ENCODE assay signal across 8 cellular contexts in the genomic region with DNA sequence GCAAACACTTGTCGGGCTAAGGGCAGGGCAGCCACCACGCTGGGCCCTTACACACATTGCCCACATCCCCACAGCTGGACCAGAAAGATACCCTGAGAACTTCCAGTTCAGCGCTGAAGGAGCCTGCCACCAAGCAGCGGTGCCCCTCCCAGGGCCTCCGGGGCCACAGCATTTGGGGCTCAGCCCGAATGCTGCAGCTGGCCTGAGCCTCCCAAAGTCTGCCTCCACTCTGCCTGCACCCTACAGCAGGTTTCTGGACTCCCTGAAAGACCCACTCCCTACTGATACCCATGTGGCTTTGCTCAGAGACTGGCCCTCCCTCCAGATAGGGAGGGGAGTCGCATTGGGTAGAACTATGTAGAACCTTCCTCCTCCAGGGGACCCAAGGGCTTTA. TPM values are rescaled to one million over a fixed set of nuclear protein-coding genes. Genes with fewer than 3 reads are reported as not detected.
DNase-seq lines count a peak whose midpoint lies in the region; ATAC-seq and TF ChIP-seq lines count a peak whose summit lies in the region.

No MANE protein-coding gene starts in this region.

- H3K4me3 Mint-ChIP-seq in activated CD4-positive, alpha-beta T cell treated with anti-CD3 and anti-CD28 coated beads for 36 hours, result peak overlapping the region; percentile 87
- peak overlapping the region; percentile 85 to 88 (median 85) for H3K4me3 Mint-ChIP-seq in T-cell
- H3K4me3 Mint-ChIP-seq in stimulated activated memory B cell treated with anti-CD40 and anti-IgM and Interleukin-4, amounts not matched to agents 10 μg/mL and 1 μg/mL and 100 μg/mL, for 72 hours, result peak overlapping the region; percentile 82

- ATAC-seq in activated CD4-positive, alpha-beta T cell treated with anti-CD3 and anti-CD28 coated beads for 36 hours, result peak; percentile 11
- ATAC-seq in T-cell (replicated peaks in 1 of 4) (no peak), GM18861 (IDR thresholded peaks at IDR 0.05; ENCODE audit: unreplicated experiment) (no peak)
- ATAC-seq in stimulated activated memory B cell treated with anti-CD40 and anti-IgM and Interleukin-4, amounts not matched to agents 10 μg/mL and 1 μg/mL and 100 μg/mL, for 72 hours, result no peak

- peaks cover 4% of the 10 kb centered on the region for H3K36me3 Mint-ChIP-seq in activated CD4-positive, alpha-beta T cell treated with anti-CD3 and anti-CD28 coated beads for 36 hours (ENCODE audit: low read depth)
- H3K36me3 Mint-ChIP-seq in T-cell, result no peaks in the 10 kb centered on the region
- no peaks in the 10 kb centered on the region for H3K36me3 Mint-ChIP-seq in stimulated activated memory B cell treated with anti-CD40 and anti-IgM and Interleukin-4, amounts not matched to agents 10 μg/mL and 1 μg/mL and 100 μg/mL, for 72 hours

- no peaks in the 10 kb centered on the region for H3K9me3 ChIP-seq in esophagus squamous epithelium

- no peak for TF ChIP-seq CTCF in esophagus squamous epithelium (IDR thresholded peaks at IDR 0.05)

- H3K4me3 ChIP-seq in esophagus squamous epithelium, result peak overlapping the region in 2 of 4 donors; percentile 79 to 95

- CTCF ChIA-PET in activated CD4-positive, alpha-beta T cell treated with anti-CD3 and anti-CD28 coated beads for 36 hours (lab: Charles Lee), result interaction anchor here (0.7 kb wide), 1 partner anchor 306 kb away, joined by 3 read pairs; no protein-coding TSS in a partner anchor
- CTCF ChIA-PET in T-cell (lab: Charles Lee), result no interaction called here

- no peaks in the 10 kb centered on the region for H3K36me3 ChIP-seq in esophagus squamous epithelium

- H3K27me3 ChIP-seq in esophagus squamous epithelium, result no peaks in the 10 kb centered on the region

- H3K4me1 Mint-ChIP-seq in activated CD4-positive, alpha-beta T cell treated with anti-CD3 and anti-CD28 coated beads for 36 hours, result peaks cover 17% of the 10 kb centered on the region
- H3K4me1 Mint-ChIP-seq in T-cell, result peaks cover 16 to 26% (median 25%) of the 10 kb centered on the region in 3 donors
- H3K4me1 Mint-ChIP-seq in stimulated activated memory B cell treated with anti-CD40 and anti-IgM and Interleukin-4, amounts not matched to agents 10 μg/mL and 1 μg/mL and 100 μg/mL, for 72 hours, result peaks cover 45% of the 10 kb centered on the region

- WGBS in esophagus squamous epithelium, 2 donors, result 80 to 93% methylated on average over 6 to 7 of the region's 7 CpGs

- H3K9me3 Mint-ChIP-seq in activated CD4-positive, alpha-beta T cell treated with anti-CD3 and anti-CD28 coated beads for 36 hours (ENCODE audit: low read depth), result no peaks in the 10 kb centered on the region
- no peaks in the 10 kb centered on the region for H3K9me3 Mint-ChIP-seq in T-cell
- H3K9me3 Mint-ChIP-seq in stimulated activated memory B cell treated with anti-CD40 and anti-IgM and Interleukin-4, amounts not matched to agents 10 μg/mL and 1 μg/mL and 100 μg/mL, for 72 hours, result no peaks in the 10 kb centered on the region

- POLR2A ChIA-PET in activated CD4-positive, alpha-beta T cell treated with anti-CD3 and anti-CD28 coated beads for 36 hours (lab: Charles Lee), result interaction anchor here (0.6 kb wide), 2 partner anchors 52 to 191 kb away, joined by 3 read pairs; a partner anchor contains a TSS
- POLR2A ChIA-PET in T-cell (lab: Charles Lee), result no interaction called here

- H3K27me3 Mint-ChIP-seq in activated CD4-positive, alpha-beta T cell treated with anti-CD3 and anti-CD28 coated beads for 36 hours, result no peaks in the 10 kb centered on the region
- no peaks in the 10 kb centered on the region for H3K27me3 Mint-ChIP-seq in T-cell
- no peaks in the 10 kb centered on the region for H3K27me3 Mint-ChIP-seq in stimulated activated memory B cell treated with anti-CD40 and anti-IgM and Interleukin-4, amounts not matched to agents 10 μg/mL and 1 μg/mL and 100 μg/mL, for 72 hours

- intact Hi-C loops in activated CD4-positive, alpha-beta T cell treated with anti-CD3 and anti-CD28 coated beads for 36 hours (cut with DNase I, micrococcal nuclease), result loop anchor here in 1 of 2 experiments (5.0 kb wide), 1 partner anchor 106 kb away; a partner anchor contains a TSS
- intact Hi-C loops in esophagus squamous epithelium (cut with DNase I), result no loop called here

- peak overlapping the region; percentile 88 to 95 (median 90) for H3K27ac ChIP-seq in esophagus squamous epithelium

- H3K4me1 ChIP-seq in esophagus squamous epithelium, result peaks cover 32 to 68% (median 34%) of the 10 kb centered on the region in 3 donors

- H3K27ac Mint-ChIP-seq in activated CD4-positive, alpha-beta T cell treated with anti-CD3 and anti-CD28 coated beads for 36 hours, result peak overlapping the region; percentile 91
- peak overlapping the region; percentile 84 to 93 for H3K27ac Mint-ChIP-seq in T-cell
- H3K27ac Mint-ChIP-seq in stimulated activated memory B cell treated with anti-CD40 and anti-IgM and Interleukin-4, amounts not matched to agents 10 μg/mL and 1 μg/mL and 100 μg/mL, for 72 hours, result peak overlapping the region; percentile 84

- peak; percentile 42 for DNase-seq in activated CD4-positive, alpha-beta T cell treated with anti-CD3 and anti-CD28 coated beads for 36 hours
- no peak for DNase-seq in activated CD4-positive, alpha-beta T cell treated with anti-CD3 and anti-CD28 coated beads, Interleukin-2, amount 50 U/mL, for 1 hour
- DNase-seq in T-cell (no peak), esophagus squamous epithelium (lab: John Stamatoyannopoulos, UW) (no peak), cerebellar cortex (ENCODE audit: low spot score) (no peak), amniotic stem cell (lab: John Stamatoyannopoulos, UW) (no peak)

- no peak for TF ChIP-seq POLR2A in esophagus squamous epithelium (IDR thresholded peaks at IDR 0.05)

RNA-seq across cellular contexts. Expression of a gene that starts 1.5 kb away (rescaled TPM):
- 10 to 100 TPM; 45.8 to 50.4 TPM for total RNA-seq in activated CD4-positive, alpha-beta T cell treated with anti-CD3 and anti-CD28 coated beads for 36 hours
- total RNA-seq in T-cell (10 to 100 TPM; 46.4 to 92.4 (median 77.1) TPM), esophagus squamous epithelium (10 to 100 TPM in 3 of 4 donors, 1 to 10 TPM in 1; 8.7 to 28.0 (median 13.2) TPM)

RNA-seq across cellular contexts. Expression of a gene that starts 3.3 kb away (rescaled TPM):
- total RNA-seq in activated CD4-positive, alpha-beta T cell treated with anti-CD3 and anti-CD28 coated beads for 36 hours, result not detected
- total RNA-seq in T-cell, result not detected
- total RNA-seq in esophagus squamous epithelium, result not detected

RNA-seq across cellular contexts. Expression of a gene that starts 27.6 kb away (rescaled TPM):
- total RNA-seq in activated CD4-positive, alpha-beta T cell treated with anti-CD3 and anti-CD28 coated beads for 36 hours, result not detected
- total RNA-seq in T-cell (under 1 TPM in 1 of 5 donors, not detected in 4; 0.13 TPM), esophagus squamous epithelium (not detected)

RNA-seq across cellular contexts. Expression of a gene that starts 28.8 kb away (rescaled TPM):
- total RNA-seq in activated CD4-positive, alpha-beta T cell treated with anti-CD3 and anti-CD28 coated beads for 36 hours, result 100 to 1,000 TPM; 414 to 578 TPM
- total RNA-seq in T-cell (100 to 1,000 TPM; 228 to 324 (median 269) TPM), esophagus squamous epithelium (1,000 to 10,000 TPM in 3 of 4 donors, 100 to 1,000 TPM in 1; 459 to 2,191 (median 1,569) TPM)

RNA-seq across cellular contexts. Expression of a gene that starts 39.6 kb away (rescaled TPM):
- 100 to 1,000 TPM; 513 to 661 TPM for total RNA-seq in activated CD4-positive, alpha-beta T cell treated with anti-CD3 and anti-CD28 coated beads for 36 hours
- total RNA-seq in T-cell (100 to 1,000 TPM; 473 to 577 (median 504) TPM), esophagus squamous epithelium (100 to 1,000 TPM; 166 to 239 (median 176) TPM)
